ENCODE assay signal across 1 cellular context in the genomic region with DNA sequence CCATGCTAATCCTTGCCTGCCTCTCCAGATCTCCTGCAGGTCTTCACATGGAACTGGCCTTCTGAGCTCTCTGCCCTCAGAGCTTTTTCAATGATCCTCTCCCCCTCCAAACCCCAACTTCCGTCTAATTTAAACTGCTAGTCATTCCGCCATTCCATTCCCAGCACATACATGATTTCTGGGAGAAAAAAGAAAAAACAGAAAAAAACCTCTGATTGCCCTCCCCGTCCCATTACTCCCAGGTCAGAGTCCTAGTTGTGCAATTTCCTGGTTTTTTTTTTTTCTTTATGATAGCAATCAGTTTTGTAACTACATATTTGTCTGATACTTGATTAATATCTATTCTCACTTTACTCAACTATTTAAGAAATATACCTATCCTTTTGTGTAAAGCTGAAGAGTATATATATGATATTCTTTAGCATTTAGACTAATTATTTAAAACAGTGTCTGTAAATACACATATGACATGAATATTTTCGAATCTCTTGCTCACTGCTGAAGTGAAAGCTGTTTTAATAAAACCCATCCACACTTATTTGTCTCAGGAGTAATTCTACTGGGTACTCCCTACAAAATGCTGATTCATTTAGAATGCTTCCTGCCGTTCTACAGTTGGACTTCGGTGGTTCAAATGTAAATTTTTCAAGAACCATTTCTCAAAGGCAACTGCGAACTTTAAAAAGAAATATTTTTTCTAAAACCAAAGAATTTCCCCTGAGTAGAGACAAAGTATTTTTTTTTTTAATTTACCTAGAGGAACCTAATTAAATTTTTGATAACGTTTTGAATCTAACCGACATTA.
TF ChIP-seq lines count a peak whose summit lies in the region.

No MANE protein-coding gene starts in this region.

TF ChIP-seq in K562, 482 proteins besides CTCF, POLR2A, EP300 and RAD21 (continues in another document):
- TF ChIP-seq FOXJ2 (tag; IDR thresholded peaks at IDR 0.05) (no peak), CCNT2 (IDR thresholded peaks at IDR 0.05; ENCODE audit: borderline replicate concordance, extremely low read depth, insufficient read length, low read depth, low read length) (no peak), PML (IDR thresholded peaks at IDR 0.05; ENCODE audit: low read length) (no peak), MTA2 (IDR thresholded peaks at IDR 0.05; ENCODE audit: low read depth) (no peak), CREBBP (IDR thresholded peaks at IDR 0.05; ENCODE audit: low read depth, low read length) (no peak), NUFIP1 (IDR thresholded peaks at IDR 0.05; ENCODE audit: partially characterized antibody) (no peak), CSDE1 (IDR thresholded peaks at IDR 0.05) (no peak), KDM5B (IDR thresholded peaks at IDR 0.05; ENCODE audit: insufficient replicate concordance, low read depth, low read length) (no peak)
- TF ChIP-seq, protein P1, sequence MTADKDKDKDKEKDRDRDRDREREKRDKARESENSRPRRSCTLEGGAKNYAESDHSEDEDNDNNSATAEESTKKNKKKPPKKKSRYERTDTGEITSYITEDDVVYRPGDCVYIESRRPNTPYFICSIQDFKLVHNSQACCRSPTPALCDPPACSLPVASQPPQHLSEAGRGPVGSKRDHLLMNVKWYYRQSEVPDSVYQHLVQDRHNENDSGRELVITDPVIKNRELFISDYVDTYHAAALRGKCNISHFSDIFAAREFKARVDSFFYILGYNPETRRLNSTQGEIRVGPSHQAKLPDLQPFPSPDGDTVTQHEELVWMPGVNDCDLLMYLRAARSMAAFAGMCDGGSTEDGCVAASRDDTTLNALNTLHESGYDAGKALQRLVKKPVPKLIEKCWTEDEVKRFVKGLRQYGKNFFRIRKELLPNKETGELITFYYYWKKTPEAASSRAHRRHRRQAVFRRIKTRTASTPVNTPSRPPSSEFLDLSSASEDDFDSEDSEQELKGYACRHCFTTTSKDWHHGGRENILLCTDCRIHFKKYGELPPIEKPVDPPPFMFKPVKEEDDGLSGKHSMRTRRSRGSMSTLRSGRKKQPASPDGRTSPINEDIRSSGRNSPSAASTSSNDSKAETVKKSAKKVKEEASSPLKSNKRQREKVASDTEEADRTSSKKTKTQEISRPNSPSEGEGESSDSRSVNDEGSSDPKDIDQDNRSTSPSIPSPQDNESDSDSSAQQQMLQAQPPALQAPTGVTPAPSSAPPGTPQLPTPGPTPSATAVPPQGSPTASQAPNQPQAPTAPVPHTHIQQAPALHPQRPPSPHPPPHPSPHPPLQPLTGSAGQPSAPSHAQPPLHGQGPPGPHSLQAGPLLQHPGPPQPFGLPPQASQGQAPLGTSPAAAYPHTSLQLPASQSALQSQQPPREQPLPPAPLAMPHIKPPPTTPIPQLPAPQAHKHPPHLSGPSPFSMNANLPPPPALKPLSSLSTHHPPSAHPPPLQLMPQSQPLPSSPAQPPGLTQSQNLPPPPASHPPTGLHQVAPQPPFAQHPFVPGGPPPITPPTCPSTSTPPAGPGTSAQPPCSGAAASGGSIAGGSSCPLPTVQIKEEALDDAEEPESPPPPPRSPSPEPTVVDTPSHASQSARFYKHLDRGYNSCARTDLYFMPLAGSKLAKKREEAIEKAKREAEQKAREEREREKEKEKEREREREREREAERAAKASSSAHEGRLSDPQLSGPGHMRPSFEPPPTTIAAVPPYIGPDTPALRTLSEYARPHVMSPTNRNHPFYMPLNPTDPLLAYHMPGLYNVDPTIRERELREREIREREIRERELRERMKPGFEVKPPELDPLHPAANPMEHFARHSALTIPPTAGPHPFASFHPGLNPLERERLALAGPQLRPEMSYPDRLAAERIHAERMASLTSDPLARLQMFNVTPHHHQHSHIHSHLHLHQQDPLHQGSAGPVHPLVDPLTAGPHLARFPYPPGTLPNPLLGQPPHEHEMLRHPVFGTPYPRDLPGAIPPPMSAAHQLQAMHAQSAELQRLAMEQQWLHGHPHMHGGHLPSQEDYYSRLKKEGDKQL (CRISPR knock-in tag; IDR thresholded peaks at IDR 0.05; ENCODE audit: borderline replicate concordance): no peak
- TF ChIP-seq, protein P2, sequence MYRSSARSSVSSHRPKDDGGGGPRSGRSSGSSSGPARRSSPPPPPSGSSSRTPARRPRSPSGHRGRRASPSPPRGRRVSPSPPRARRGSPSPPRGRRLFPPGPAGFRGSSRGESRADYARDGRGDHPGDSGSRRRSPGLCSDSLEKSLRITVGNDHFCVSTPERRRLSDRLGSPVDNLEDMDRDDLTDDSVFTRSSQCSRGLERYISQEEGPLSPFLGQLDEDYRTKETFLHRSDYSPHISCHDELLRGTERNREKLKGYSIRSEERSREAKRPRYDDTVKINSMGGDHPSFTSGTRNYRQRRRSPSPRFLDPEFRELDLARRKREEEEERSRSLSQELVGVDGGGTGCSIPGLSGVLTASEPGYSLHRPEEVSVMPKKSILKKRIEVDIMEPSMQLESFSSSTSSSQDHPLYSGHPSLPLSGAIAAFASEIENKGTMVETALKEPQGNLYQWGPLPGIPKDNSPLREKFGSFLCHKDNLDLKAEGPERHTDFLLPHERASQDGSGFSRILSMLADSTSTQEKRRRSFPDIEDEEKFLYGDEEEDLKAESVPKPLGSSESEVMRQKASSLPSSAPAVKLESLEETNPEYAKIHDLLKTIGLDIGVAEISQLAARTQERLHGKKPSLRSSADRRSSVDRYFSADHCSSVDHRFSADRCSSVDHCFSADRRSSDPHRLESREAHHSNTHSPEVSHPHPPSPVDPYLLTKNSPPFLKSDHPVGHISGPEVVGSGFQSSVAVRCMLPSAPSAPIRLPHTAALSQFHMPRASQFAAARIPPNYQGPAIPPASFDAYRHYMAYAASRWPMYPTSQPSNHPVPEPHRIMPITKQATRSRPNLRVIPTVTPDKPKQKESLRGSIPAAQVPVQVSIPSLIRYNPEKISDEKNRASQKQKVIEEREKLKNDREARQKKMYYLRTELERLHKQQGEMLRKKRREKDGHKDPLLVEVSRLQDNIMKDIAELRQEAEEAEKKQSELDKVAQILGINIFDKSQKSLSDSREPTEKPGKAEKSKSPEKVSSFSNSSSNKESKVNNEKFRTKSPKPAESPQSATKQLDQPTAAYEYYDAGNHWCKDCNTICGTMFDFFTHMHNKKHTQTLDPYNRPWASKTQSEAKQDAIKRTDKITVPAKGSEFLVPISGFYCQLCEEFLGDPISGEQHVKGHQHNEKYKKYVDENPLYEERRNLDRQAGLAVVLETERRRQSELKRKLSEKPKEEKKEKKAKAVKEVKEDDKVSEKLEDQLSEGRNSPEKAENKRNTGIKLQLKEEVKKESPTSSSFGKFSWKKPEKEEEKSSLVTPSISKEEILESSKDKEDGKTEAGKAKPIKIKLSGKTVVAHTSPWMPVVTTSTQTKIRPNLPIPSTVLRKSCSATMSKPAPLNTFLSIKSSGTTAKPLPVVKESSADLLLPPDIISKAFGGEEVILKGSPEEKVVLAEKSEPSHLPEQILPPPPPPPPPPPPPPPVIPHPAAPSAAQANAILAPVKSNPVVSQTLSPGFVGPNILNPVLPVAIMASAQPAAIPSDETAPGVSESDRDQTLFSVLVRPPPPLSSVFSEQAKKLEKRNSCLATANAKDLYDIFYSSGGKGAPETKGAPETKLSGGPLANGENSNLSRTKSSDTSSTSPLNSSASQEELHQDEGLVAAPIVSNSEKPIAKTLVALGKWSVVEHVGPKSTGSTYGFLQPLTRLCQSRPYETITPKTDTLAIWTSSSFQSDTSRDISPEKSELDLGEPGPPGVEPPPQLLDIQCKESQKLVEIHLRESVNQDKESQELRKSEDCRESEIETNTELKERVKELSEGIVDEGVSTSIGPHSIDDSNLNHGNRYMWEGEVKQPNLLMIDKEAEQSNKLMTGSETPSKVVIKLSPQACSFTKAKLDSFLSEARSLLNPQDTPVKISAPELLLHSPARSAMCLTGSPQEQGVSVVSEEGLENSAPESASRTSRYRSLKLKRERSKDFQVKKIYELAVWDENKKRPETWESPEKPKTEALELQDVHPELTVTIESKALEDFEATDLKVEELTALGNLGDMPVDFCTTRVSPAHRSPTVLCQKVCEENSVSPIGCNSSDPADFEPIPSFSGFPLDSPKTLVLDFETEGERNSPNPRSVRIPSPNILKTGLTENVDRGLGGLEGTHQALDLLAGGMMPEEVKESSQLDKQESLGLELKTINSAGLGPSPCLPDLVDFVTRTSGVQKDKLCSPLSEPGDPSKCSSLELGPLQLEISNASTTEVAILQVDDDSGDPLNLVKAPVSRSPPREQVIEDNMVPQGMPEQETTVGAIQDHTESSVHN (IDR thresholded peaks at IDR 0.05; ENCODE audit: borderline replicate concordance in 1 of 2, low read depth in 1 of 2): no peak
- TF ChIP-seq, protein P3, sequence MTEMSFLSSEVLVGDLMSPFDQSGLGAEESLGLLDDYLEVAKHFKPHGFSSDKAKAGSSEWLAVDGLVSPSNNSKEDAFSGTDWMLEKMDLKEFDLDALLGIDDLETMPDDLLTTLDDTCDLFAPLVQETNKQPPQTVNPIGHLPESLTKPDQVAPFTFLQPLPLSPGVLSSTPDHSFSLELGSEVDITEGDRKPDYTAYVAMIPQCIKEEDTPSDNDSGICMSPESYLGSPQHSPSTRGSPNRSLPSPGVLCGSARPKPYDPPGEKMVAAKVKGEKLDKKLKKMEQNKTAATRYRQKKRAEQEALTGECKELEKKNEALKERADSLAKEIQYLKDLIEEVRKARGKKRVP (CRISPR knock-in tag; IDR thresholded peaks at IDR 0.05): no peak
- TF ChIP-seq, protein P4, sequence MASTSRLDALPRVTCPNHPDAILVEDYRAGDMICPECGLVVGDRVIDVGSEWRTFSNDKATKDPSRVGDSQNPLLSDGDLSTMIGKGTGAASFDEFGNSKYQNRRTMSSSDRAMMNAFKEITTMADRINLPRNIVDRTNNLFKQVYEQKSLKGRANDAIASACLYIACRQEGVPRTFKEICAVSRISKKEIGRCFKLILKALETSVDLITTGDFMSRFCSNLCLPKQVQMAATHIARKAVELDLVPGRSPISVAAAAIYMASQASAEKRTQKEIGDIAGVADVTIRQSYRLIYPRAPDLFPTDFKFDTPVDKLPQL (IDR thresholded peaks at IDR 0.05; ENCODE audit: extremely low read depth, insufficient read length): no peak
- TF ChIP-seq, protein P5, sequence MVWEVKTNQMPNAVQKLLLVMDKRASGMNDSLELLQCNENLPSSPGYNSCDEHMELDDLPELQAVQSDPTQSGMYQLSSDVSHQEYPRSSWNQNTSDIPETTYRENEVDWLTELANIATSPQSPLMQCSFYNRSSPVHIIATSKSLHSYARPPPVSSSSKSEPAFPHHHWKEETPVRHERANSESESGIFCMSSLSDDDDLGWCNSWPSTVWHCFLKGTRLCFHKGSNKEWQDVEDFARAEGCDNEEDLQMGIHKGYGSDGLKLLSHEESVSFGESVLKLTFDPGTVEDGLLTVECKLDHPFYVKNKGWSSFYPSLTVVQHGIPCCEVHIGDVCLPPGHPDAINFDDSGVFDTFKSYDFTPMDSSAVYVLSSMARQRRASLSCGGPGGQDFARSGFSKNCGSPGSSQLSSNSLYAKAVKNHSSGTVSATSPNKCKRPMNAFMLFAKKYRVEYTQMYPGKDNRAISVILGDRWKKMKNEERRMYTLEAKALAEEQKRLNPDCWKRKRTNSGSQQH (CRISPR knock-in tag; IDR thresholded peaks at IDR 0.05): no peak
- TF ChIP-seq, protein P6, sequence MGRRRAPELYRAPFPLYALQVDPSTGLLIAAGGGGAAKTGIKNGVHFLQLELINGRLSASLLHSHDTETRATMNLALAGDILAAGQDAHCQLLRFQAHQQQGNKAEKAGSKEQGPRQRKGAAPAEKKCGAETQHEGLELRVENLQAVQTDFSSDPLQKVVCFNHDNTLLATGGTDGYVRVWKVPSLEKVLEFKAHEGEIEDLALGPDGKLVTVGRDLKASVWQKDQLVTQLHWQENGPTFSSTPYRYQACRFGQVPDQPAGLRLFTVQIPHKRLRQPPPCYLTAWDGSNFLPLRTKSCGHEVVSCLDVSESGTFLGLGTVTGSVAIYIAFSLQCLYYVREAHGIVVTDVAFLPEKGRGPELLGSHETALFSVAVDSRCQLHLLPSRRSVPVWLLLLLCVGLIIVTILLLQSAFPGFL (CRISPR knock-in tag; IDR thresholded peaks at IDR 0.05): no peak
- TF ChIP-seq, protein P7, sequence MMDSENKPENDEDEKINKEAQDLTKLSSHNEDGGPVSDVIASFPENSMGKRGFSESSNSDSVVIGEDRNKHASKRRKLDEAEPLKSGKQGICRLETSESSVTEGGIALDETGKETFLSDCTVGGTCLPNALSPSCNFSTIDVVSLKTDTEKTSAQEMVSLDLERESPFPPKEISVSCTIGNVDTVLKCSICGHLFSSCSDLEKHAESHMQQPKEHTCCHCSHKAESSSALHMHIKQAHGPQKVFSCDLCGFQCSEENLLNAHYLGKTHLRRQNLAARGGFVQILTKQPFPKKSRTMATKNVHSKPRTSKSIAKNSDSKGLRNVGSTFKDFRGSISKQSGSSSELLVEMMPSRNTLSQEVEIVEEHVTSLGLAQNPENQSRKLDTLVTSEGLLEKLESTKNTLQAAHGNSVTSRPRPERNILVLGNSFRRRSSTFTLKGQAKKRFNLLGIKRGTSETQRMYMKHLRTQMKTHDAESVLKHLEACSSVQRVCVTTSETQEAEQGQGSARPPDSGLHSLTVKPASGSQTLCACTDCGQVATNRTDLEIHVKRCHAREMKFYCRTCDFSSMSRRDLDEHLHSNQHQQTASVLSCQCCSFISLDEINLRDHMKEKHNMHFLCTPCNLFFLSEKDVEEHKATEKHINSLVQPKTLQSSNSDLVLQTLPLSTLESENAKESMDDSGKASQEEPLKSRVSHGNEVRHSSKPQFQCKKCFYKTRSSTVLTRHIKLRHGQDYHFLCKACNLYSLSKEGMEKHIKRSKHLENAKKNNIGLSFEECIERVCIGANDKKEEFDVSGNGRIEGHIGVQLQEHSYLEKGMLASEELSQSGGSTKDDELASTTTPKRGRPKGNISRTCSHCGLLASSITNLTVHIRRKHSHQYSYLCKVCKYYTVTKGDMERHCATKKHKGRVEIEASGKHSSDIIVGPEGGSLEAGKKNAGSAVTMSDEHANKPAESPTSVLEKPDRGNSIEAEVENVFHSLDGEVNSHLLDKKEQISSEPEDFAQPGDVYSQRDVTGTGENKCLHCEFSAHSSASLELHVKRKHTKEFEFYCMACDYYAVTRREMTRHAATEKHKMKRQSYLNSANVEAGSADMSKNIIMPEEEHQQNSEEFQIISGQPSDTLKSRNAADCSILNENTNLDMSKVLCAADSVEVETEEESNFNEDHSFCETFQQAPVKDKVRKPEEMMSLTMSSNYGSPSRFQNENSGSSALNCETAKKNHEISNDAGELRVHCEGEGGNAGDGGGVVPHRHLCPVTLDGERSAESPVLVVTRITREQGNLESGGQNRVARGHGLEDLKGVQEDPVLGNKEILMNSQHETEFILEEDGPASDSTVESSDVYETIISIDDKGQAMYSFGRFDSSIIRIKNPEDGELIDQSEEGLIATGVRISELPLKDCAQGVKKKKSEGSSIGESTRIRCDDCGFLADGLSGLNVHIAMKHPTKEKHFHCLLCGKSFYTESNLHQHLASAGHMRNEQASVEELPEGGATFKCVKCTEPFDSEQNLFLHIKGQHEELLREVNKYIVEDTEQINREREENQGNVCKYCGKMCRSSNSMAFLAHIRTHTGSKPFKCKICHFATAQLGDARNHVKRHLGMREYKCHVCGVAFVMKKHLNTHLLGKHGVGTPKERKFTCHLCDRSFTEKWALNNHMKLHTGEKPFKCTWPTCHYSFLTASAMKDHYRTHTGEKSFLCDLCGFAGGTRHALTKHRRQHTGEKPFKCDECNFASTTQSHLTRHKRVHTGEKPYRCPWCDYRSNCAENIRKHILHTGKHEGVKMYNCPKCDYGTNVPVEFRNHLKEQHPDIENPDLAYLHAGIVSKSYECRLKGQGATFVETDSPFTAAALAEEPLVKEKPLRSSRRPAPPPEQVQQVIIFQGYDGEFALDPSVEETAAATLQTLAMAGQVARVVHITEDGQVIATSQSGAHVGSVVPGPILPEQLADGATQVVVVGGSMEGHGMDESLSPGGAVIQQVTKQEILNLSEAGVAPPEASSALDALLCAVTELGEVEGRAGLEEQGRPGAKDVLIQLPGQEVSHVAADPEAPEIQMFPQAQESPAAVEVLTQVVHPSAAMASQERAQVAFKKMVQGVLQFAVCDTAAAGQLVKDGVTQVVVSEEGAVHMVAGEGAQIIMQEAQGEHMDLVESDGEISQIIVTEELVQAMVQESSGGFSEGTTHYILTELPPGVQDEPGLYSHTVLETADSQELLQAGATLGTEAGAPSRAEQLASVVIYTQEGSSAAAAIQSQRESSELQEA (IDR thresholded peaks at IDR 0.05; ENCODE audit: low read depth): no peak
